In the genomic region with DNA sequence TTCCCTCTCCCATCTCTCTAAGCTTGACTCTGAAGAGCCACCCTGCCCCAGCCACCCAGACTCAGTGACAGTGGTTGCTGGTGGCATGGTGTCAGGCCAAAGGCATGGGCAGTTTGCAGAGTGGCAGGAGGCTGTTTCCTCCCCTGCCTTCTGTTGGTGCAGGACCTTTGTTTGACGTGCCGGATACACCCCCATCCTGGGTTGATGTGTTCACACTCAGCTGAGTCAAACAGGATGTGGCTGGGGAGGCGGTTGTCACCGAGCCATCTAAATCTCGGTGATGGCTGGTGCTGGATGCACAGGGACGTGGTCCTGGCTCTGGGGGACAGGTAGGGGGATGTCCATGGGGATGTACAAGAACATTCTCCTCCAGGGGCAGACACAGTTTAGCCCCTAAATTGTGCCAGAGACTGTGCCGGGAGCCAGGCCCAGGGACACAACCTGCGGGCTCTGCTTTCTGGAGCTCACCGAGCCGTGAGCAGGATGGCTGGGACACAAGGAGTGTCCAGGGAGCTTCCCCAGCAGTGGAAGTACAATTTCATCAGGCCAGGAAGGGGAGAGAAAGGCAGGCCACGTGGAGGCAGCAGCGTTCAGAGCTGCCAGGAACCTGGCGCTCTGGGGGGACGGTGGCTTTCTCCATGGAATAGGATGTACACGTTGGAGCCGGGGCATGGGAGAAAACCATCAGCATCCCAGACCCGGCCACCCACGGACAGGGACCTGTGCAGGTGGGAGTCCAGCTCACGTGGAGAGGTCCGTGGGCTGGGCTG, we compare ENCODE assay signal across 8 cellular contexts.
A peak's percentile ranks its signal among the peaks of the same experiment; 100 is the strongest.
DNase-seq lines count a peak whose midpoint lies in the region; ATAC-seq, FAIRE-seq and TF ChIP-seq lines count a peak whose summit lies in the region.

No MANE protein-coding gene starts in this region.

- no peaks in the 10 kb centered on the region for H3K9me2 ChIP-seq in SK-N-SH

- no peaks in the 10 kb centered on the region for H3K27me3 ChIP-seq in SK-N-SH (ENCODE audit: insufficient read depth)

- no peak for FAIRE-seq in kidney (lab: Jason Lieb, UNC)

- ATAC-seq in HG02759 (IDR thresholded peaks at IDR 0.05; ENCODE audit: unreplicated experiment) = peak; percentile 72
- ATAC-seq in GM18870 (IDR thresholded peaks at IDR 0.05; ENCODE audit: unreplicated experiment) = no peak

- H3K36me3 ChIP-seq in SK-N-SH (replicated peaks in 1 of 2; ENCODE audit: control insufficient read depth in 1 of 2, insufficient read depth in 2 of 2, low read length in 1 of 2) (peaks cover 0 to 12% of the 10 kb centered on the region in 2 experiments), kidney (ENCODE audit: control insufficient read depth in 1 of 2, insufficient read depth in 2 of 2, low read length in 2 of 2) (peaks cover 3 to 6% of the 10 kb centered on the region in 2 donors)

- no peaks in the 10 kb centered on the region for H3K27me3 Mint-ChIP-seq in activated naive CD4-positive, alpha-beta T cell treated with anti-CD3 and anti-CD28 coated beads, Interleukin-2, amount 50 U/mL, for 24 hours

- no peaks in the 10 kb centered on the region for H3K9me3 ChIP-seq in SK-N-SH
- no peaks in the 10 kb centered on the region for H3K9me3 ChIP-seq in kidney (ENCODE audit: control insufficient read depth in 1 of 2, low read length in 2 of 2)

- H3K4me1 ChIP-seq in SK-N-SH (ENCODE audit: control insufficient read depth in 1 of 2, insufficient read depth in 2 of 2, low read depth in 1 of 2, low read length in 1 of 2) (peaks cover 27 to 40% of the 10 kb centered on the region in 2 experiments; a peak in 3 of 4 replicates), kidney (ENCODE audit: control insufficient read depth in 1 of 2, insufficient read depth in 1 of 2, low read depth in 1 of 2, low read length in 2 of 2) (peaks cover 16 to 21% of the 10 kb centered on the region in 2 donors)

- H3K4me3 ChIP-seq in SK-N-SH (ENCODE audit: low read depth in 2 of 2, low read length in 1 of 2) = no peak overlapping the region
- H3K4me3 ChIP-seq in kidney (ENCODE audit: low read length in 2 of 2) = no peak overlapping the region

- H3K27ac Mint-ChIP-seq in activated naive CD4-positive, alpha-beta T cell treated with anti-CD3 and anti-CD28 coated beads, Interleukin-2, amount 50 U/mL, for 24 hours = peak overlapping the region; percentile 91

- WGBS in SK-N-SH (ENCODE audit: low lambda C conversion rate) = 74% methylated on average over 16 of the region's 20 CpGs

- H3K4me3 Mint-ChIP-seq in activated naive CD4-positive, alpha-beta T cell treated with anti-CD3 and anti-CD28 coated beads, Interleukin-2, amount 50 U/mL, for 24 hours = peak overlapping the region; percentile 93

- DNase-seq in GM10248 (ENCODE audit: extremely low spot score) (peak; percentile 92), SK-N-SH (no peak), kidney (no peak), SKM-1 treated with dmso at 0.1 percent for 144 hours (lab: John Stamatoyannopoulos, UW; ENCODE audit: unreplicated experiment) (no peak)
- DNase-seq in stimulated activated CD8-positive, alpha-beta memory T cell treated with anti-CD3 and anti-CD28 coated beads, Interleukin-12 subunit alpha, Interleukin-12 subunit beta, amount 100 ng/mL, for 1 hour (ENCODE audit: low read depth) = peak; percentile 77

- peaks cover 92% of the 10 kb centered on the region for H3K4me1 Mint-ChIP-seq in activated naive CD4-positive, alpha-beta T cell treated with anti-CD3 and anti-CD28 coated beads, Interleukin-2, amount 50 U/mL, for 24 hours

- no peak for TF ChIP-seq RAD21 in SK-N-SH (IDR thresholded peaks at IDR 0.05; ENCODE audit: low read length)

- H2AFZ ChIP-seq in SK-N-SH (ENCODE audit: low read depth) = no peak overlapping the region

- no peak; a peak in 1 of 4 replicates for TF ChIP-seq EP300 in SK-N-SH (IDR thresholded peaks at IDR 0.05; ENCODE audit: borderline replicate concordance in 1 of 2, low read depth in 1 of 2, low read length in 1 of 2)

- POLR2A ChIA-PET in GM10248 (lab: Yijun Ruan, JAX) (interaction anchor here (1.2 kb wide), 1 partner anchor 23 kb away, joined by 3 read pairs; no protein-coding TSS in a partner anchor), SK-N-SH (lab: Yijun Ruan, JAX) (interaction anchor here (0.5 kb wide), 1 partner anchor 1850 kb away, joined by 3 read pairs; no protein-coding TSS in a partner anchor)

- no peaks in the 10 kb centered on the region for H3F3A ChIP-seq in SK-N-SH (replicated peaks; ENCODE audit: insufficient read depth)

- H3K27ac ChIP-seq in SK-N-SH (ENCODE audit: low read depth in 2 of 2, low read length in 1 of 2) (peak overlapping the region in 1 of 2 experiments; percentile 55; a peak in 2 of 4 replicates), kidney (ENCODE audit: low read depth in 2 of 2, low read length in 2 of 2) (peak overlapping the region; percentile 4 to 13)

- no peaks in the 10 kb centered on the region for H3K36me3 Mint-ChIP-seq in activated naive CD4-positive, alpha-beta T cell treated with anti-CD3 and anti-CD28 coated beads, Interleukin-2, amount 50 U/mL, for 24 hours

- H3K79me2 ChIP-seq in SK-N-SH (ENCODE audit: insufficient read depth) = peaks cover 79% of the 10 kb centered on the region

- H3K9ac ChIP-seq in SK-N-SH (peak overlapping the region; percentile 12; the same call in 1 of the 2 replicates), kidney (ENCODE audit: low read length in 2 of 2) (no peak overlapping the region)

- no peak for TF ChIP-seq CTCF in GM10248 (IDR thresholded peaks at IDR 0.05; ENCODE audit: control extremely low read depth, extremely low read depth, low read depth, missing control alignments)
- no peak for TF ChIP-seq CTCF in SK-N-SH (IDR thresholded peaks at IDR 0.05)
- TF ChIP-seq CTCF in kidney (IDR thresholded peaks at IDR 0.05; ENCODE audit: borderline replicate concordance, extremely low read depth, insufficient read depth) = no peak

- intact Hi-C loops in kidney (cut with DNase I) = no loop called here

- no peaks in the 10 kb centered on the region for H3K9me3 Mint-ChIP-seq in activated naive CD4-positive, alpha-beta T cell treated with anti-CD3 and anti-CD28 coated beads, Interleukin-2, amount 50 U/mL, for 24 hours

- H4K20me1 ChIP-seq in SK-N-SH (ENCODE audit: insufficient read depth) = peaks cover 9% of the 10 kb centered on the region; the same call in 1 of the 2 replicates

- H3K4me2 ChIP-seq in SK-N-SH = peak overlapping the region; percentile 55

- CTCF ChIA-PET in GM10248 (lab: Yijun Ruan, JAX) (interaction anchor here (0.6 to 3.1 kb wide), 12 partner anchors 10 to 90 kb away, joined by 3 to 19 read pairs (median 4); no protein-coding TSS in a partner anchor), SK-N-SH (lab: Yijun Ruan, JAX) (interaction anchor here (0.7 to 16.7 kb wide), 4 partner anchors 23 to 135 kb away, joined by 3 to 364 read pairs (median 4); no protein-coding TSS in a partner anchor)

TF ChIP-seq in SK-N-SH, 30 proteins besides CTCF, POLR2A, EP300 and RAD21 (continues in another document):
- no peak for TF ChIP-seq TAF1 (IDR thresholded peaks at IDR 0.05; ENCODE audit: borderline replicate concordance, low read depth, low read length)
- TF ChIP-seq TCF12 (IDR thresholded peaks at IDR 0.05) = peak; percentile 48; the same call in 1 of the 2 replicates
- no peak for TF ChIP-seq NRF1 (IDR thresholded peaks at IDR 0.05; ENCODE audit: low read depth, low read length)
- peak; percentile 57; the same call in 1 of the 2 replicates for TF ChIP-seq NFIC (IDR thresholded peaks at IDR 0.05; ENCODE audit: borderline replicate concordance)
- TF ChIP-seq RXRA (IDR thresholded peaks at IDR 0.05; ENCODE audit: borderline replicate concordance, low read depth) = no peak
- no peak for TF ChIP-seq YY1 (IDR thresholded peaks at IDR 0.05; ENCODE audit: low read depth)
- TF ChIP-seq RFX5 (IDR thresholded peaks at IDR 0.05; ENCODE audit: low read length) = no peak
- no peak for TF ChIP-seq GATA2 (CRISPR knock-in tag; IDR thresholded peaks at IDR 0.05)
- no peak for TF ChIP-seq FOXM1 (IDR thresholded peaks at IDR 0.05; ENCODE audit: low read depth)
- TF ChIP-seq, protein P1, sequence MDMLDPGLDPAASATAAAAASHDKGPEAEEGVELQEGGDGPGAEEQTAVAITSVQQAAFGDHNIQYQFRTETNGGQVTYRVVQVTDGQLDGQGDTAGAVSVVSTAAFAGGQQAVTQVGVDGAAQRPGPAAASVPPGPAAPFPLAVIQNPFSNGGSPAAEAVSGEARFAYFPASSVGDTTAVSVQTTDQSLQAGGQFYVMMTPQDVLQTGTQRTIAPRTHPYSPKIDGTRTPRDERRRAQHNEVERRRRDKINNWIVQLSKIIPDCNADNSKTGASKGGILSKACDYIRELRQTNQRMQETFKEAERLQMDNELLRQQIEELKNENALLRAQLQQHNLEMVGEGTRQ (IDR thresholded peaks at IDR 0.05; ENCODE audit: borderline replicate concordance, low read depth, low read length) = no peak
- peak; percentile 34; the same call in 1 of the 2 replicates for TF ChIP-seq SIN3A (IDR thresholded peaks at IDR 0.05; ENCODE audit: borderline replicate concordance, low read depth, low read length)
- TF ChIP-seq MEF2A (IDR thresholded peaks at IDR 0.05; ENCODE audit: borderline replicate concordance, low read depth) = no peak
- TF ChIP-seq RCOR1 (IDR thresholded peaks at IDR 0.05; ENCODE audit: low read length) = no peak
- no peak for TF ChIP-seq EZH2phosphoT487 (IDR thresholded peaks at IDR 0.05; ENCODE audit: borderline replicate concordance, low read depth)
- TF ChIP-seq JUND (IDR thresholded peaks at IDR 0.05) = no peak; the same call in 1 of the 2 replicates
- no peak for TF ChIP-seq SMC3 (IDR thresholded peaks at IDR 0.05; ENCODE audit: low read depth, low read length)
- TF ChIP-seq, protein P2, sequence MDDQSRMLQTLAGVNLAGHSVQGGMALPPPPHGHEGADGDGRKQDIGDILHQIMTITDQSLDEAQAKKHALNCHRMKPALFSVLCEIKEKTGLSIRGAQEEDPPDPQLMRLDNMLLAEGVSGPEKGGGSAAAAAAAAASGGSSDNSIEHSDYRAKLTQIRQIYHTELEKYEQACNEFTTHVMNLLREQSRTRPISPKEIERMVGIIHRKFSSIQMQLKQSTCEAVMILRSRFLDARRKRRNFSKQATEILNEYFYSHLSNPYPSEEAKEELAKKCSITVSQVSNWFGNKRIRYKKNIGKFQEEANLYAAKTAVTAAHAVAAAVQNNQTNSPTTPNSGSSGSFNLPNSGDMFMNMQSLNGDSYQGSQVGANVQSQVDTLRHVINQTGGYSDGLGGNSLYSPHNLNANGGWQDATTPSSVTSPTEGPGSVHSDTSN (IDR thresholded peaks at IDR 0.05) = peak; percentile 83

Comparison
In these comparisons a context has a peak if more than half of its experiments do, and no peak if none do; other contexts are left out.
1. DNase-seq: peak in GM10248 (single experiment) and stimulated activated CD8-positive, alpha-beta memory T cell treated with anti-CD3 and anti-CD28 coated beads, Interleukin-12 subunit alpha, Interleukin-12 subunit beta, amount 100 ng/mL, for 1 hour (single experiment); none in SK-N-SH (single experiment), kidney (single experiment) and SKM-1 treated with dmso at 0.1 percent for 144 hours (single experiment).